1 cellular context compared by ENCODE assay signal in the genomic region with DNA sequence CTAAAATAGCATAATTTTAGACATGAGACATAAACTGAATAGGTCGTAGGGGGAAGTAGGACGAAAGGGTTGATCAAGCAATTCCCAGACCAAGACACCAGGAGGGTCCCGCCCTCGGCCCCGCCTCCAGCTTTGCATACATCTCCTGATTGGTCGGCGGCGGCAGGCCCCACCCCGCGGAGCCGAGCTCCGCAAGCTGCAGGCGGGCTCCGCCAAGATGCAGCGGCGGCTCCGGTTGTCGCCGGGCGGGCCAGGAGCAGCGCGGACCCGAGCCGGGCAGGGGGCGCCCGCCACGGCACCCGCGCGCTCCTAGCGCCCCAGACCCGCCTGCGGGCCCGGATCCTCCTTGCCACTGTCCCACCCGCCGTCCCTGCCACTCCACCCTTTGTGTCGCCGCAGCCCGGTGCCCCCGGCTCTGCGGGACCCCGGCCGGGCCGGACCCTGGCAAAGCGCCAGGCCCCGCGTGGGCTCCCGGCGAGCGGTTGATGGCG.
TF ChIP-seq lines count a peak whose summit lies in the region.

CDR2L (plus strand) TSS at position 215 of the 491 bp plus-strand sequence. CDS start 412 bp downstream, outside the sequence.

TF ChIP-seq in GM12878, 131 proteins besides CTCF, POLR2A, EP300 and RAD21 (continued from another document):
- TF ChIP-seq, protein P1, sequence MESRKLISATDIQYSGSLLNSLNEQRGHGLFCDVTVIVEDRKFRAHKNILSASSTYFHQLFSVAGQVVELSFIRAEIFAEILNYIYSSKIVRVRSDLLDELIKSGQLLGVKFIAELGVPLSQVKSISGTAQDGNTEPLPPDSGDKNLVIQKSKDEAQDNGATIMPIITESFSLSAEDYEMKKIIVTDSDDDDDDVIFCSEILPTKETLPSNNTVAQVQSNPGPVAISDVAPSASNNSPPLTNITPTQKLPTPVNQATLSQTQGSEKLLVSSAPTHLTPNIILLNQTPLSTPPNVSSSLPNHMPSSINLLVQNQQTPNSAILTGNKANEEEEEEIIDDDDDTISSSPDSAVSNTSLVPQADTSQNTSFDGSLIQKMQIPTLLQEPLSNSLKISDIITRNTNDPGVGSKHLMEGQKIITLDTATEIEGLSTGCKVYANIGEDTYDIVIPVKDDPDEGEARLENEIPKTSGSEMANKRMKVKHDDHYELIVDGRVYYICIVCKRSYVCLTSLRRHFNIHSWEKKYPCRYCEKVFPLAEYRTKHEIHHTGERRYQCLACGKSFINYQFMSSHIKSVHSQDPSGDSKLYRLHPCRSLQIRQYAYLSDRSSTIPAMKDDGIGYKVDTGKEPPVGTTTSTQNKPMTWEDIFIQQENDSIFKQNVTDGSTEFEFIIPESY (IDR thresholded peaks at IDR 0.05): no peak
- TF ChIP-seq SMARCA5 (IDR thresholded peaks at IDR 0.05) (no peak), STAT3 (IDR thresholded peaks at IDR 0.05; ENCODE audit: low read depth, low read length) (no peak), ZNF687 (IDR thresholded peaks at IDR 0.05) (no peak), IKZF1 (conservative IDR thresholded peaks at IDR 0.05) (0 out of 2 replicates have a peak, but pooled peaks have one; percentile 23), SP1 (IDR thresholded peaks at IDR 0.05; ENCODE audit: low read depth, low read length) (peak; percentile 52), TCF3 (IDR thresholded peaks at IDR 0.05; ENCODE audit: borderline replicate concordance, insufficient read depth, low read depth, low read length) (no peak), LARP7 (IDR thresholded peaks at IDR 0.05) (0 out of 2 replicates have a peak, but pooled peaks have one; percentile 45), GATAD2B (conservative IDR thresholded peaks at IDR 0.05; ENCODE audit: low read depth) (peak; percentile 69), DPF2 (IDR thresholded peaks at IDR 0.05) (peak; percentile 44; the same call in 1 of the 2 replicates), MTA2 (IDR thresholded peaks at IDR 0.05; ENCODE audit: low read depth) (no peak)
- TF ChIP-seq, protein P2, sequence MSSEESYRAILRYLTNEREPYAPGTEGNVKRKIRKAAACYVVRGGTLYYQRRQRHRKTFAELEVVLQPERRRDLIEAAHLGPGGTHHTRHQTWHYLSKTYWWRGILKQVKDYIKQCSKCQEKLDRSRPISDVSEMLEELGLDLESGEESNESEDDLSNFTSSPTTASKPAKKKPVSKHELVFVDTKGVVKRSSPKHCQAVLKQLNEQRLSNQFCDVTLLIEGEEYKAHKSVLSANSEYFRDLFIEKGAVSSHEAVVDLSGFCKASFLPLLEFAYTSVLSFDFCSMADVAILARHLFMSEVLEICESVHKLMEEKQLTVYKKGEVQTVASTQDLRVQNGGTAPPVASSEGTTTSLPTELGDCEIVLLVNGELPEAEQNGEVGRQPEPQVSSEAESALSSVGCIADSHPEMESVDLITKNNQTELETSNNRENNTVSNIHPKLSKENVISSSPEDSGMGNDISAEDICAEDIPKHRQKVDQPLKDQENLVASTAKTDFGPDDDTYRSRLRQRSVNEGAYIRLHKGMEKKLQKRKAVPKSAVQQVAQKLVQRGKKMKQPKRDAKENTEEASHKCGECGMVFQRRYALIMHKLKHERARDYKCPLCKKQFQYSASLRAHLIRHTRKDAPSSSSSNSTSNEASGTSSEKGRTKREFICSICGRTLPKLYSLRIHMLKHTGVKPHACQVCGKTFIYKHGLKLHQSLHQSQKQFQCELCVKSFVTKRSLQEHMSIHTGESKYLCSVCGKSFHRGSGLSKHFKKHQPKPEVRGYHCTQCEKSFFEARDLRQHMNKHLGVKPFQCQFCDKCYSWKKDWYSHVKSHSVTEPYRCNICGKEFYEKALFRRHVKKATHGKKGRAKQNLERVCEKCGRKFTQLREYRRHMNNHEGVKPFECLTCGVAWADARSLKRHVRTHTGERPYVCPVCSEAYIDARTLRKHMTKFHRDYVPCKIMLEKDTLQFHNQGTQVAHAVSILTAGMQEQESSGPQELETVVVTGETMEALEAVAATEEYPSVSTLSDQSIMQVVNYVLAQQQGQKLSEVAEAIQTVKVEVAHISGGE (CRISPR knock-in tag; IDR thresholded peaks at IDR 0.05): no peak
